8 cellular contexts compared by ENCODE assay signal in genomic region chrX:48676893-48677270, GRCh38. TPM values are rescaled to one million over a fixed set of nuclear protein-coding genes. Genes with fewer than 3 reads are reported as not detected.
DNase-seq lines count a peak whose midpoint lies in the region; ATAC-seq, FAIRE-seq and TF ChIP-seq lines count a peak whose summit lies in the region.

No MANE protein-coding gene starts in this region.

- peaks cover 2% of the 10 kb centered on the region; the same call in 1 of the 2 replicates for H3K23me2 ChIP-seq in H1 (ENCODE audit: low read depth, low read length)

- H3K4me1 Mint-ChIP-seq in natural killer cell = peaks cover 4 to 15% of the 10 kb centered on the region in 2 donors

- no peaks in the 10 kb centered on the region for H3K9me3 Mint-ChIP-seq in natural killer cell

- H3K79me2 ChIP-seq in HCT116 (ENCODE audit: insufficient read depth, low read length) (no peaks in the 10 kb centered on the region), H1 (ENCODE audit: control insufficient read depth in 1 of 2, insufficient read depth in 2 of 2, low read length in 2 of 2) (no peaks in the 10 kb centered on the region)

- no peak for FAIRE-seq in H1 (lab: Jason Lieb, UNC)

- POLR2A ChIA-PET in HCT116 (lab: Charles Lee) = interaction anchor here (1.0 kb wide), 1 partner anchor 60 kb away, joined by 3 read pairs; no protein-coding TSS in a partner anchor
- POLR2A ChIA-PET in H1 (lab: Charles Lee; ENCODE audit: partially characterized antibody) = interaction anchor here (0.6 to 2.3 kb wide), 3 partner anchors 12 to 275 kb away, joined by 3 to 16 read pairs (median 3); partner anchors contain the start of gene SUV39H1

- no peak overlapping the region for H2BK20ac ChIP-seq in H1 (ENCODE audit: low read length)

- H3K27ac Mint-ChIP-seq in natural killer cell = peak overlapping the region; percentile 87 to 92

- H3K4me1 ChIP-seq in HCT116 (ENCODE audit: control insufficient read depth in 1 of 2, insufficient read depth in 2 of 2, low read length in 2 of 2) (peaks cover 3 to 7% of the 10 kb centered on the region in 2 experiments; a peak in 1 of 4 replicates), H1 (replicated peaks in 1 of 4; ENCODE audit: control insufficient read depth in 3 of 4, insufficient read depth in 4 of 4, low read length in 3 of 4) (peaks cover 0 to 3% (median 0%) of the 10 kb centered on the region in 4 experiments; a peak in 1 of 7 replicates)

- TF ChIP-seq EP300 in H1 (IDR thresholded peaks at IDR 0.05; ENCODE audit: borderline replicate concordance in 1 of 2, low read depth in 2 of 2, low read length in 2 of 2) = no peak

- H3K4me3 Mint-ChIP-seq in natural killer cell = peak overlapping the region; percentile 87

- H4K8ac ChIP-seq in H1 (ENCODE audit: extremely low read depth, insufficient read depth, low read length) = no peak overlapping the region; the same call in 1 of the 2 replicates

- H3K36me3 ChIP-seq in HCT116 (ENCODE audit: control insufficient read depth in 1 of 2, insufficient read depth in 2 of 2, low read length in 2 of 2) (no peaks in the 10 kb centered on the region), H1 (ENCODE audit: control insufficient read depth in 2 of 4, insufficient read depth in 4 of 4, low read length in 3 of 4) (no peaks in the 10 kb centered on the region)

- no peaks in the 10 kb centered on the region for H4K20me1 ChIP-seq in HCT116 (ENCODE audit: insufficient read depth)
- H4K20me1 ChIP-seq in H1 (replicated peaks in 1 of 2; ENCODE audit: control insufficient read depth in 1 of 2, insufficient read depth in 2 of 2, low read length in 2 of 2) = no peaks in the 10 kb centered on the region

- no peak overlapping the region for H3K4ac ChIP-seq in H1 (replicated peaks; ENCODE audit: insufficient read length, low read depth, low read length)

- H3K9ac ChIP-seq in HCT116 (ENCODE audit: low read length) (peak overlapping the region; percentile 75), H1 (replicated peaks in 1 of 4; ENCODE audit: extremely low read depth in 1 of 4, low read depth in 3 of 4, low read length in 3 of 4) (peak overlapping the region in 2 of 4 experiments; percentile 58 to 69; a peak in 4 of 7 replicates)

- H3K18ac ChIP-seq in H1 (ENCODE audit: extremely low read depth, low read length) = peak overlapping the region; percentile 60; the same call in 1 of the 2 replicates

- no TSS peak for BruUV-seq in HCT116 (replicated peaks; lab: Mats Ljungman, UMichigan)

- H3K4me3 ChIP-seq in HCT116 (replicated peaks in 1 of 2; ENCODE audit: low read depth in 1 of 2, low read length in 2 of 2) (peak overlapping the region; percentile 71 to 78), H1 (ENCODE audit: extremely low read depth in 1 of 4, insufficient read depth in 2 of 4, low read depth in 3 of 4, low read length in 4 of 4) (peak overlapping the region; percentile 64 to 88 (median 75))

- in situ Hi-C loops in G401 (cut with HindIII; ENCODE audit: low sequenced_read_pairs) = no loop called here

- H3K9me3 ChIP-seq in HCT116 (ENCODE audit: control insufficient read depth in 1 of 2, insufficient read depth in 1 of 2, low read depth in 1 of 2, low read length in 2 of 2) = no peaks in the 10 kb centered on the region
- H3K9me3 ChIP-seq in H1 (ENCODE audit: insufficient read depth in 2 of 2, low read depth in 1 of 2, low read length in 1 of 2) = no peaks in the 10 kb centered on the region

- H2BK12ac ChIP-seq in H1 (ENCODE audit: low read depth, low read length) = no peak overlapping the region

- H3K14ac ChIP-seq in H1 (ENCODE audit: insufficient read length) = no peak overlapping the region

- H3K27ac ChIP-seq in HCT116 (ENCODE audit: low read depth, low read length) (peak overlapping the region; percentile 79), H1 (ENCODE audit: low read depth, low read length) (peak overlapping the region; percentile 23; the same call in 1 of the 2 replicates)

- H2BK15ac ChIP-seq in H1 (ENCODE audit: low read length) = no peak overlapping the region

- no peaks in the 10 kb centered on the region for H3K9me2 ChIP-seq in HCT116 (ENCODE audit: insufficient read depth)

- CTCF ChIA-PET in HCT116 (lab: Charles Lee) (interaction anchor here (1.0 kb wide), 1 partner anchor 28 kb away, joined by 3 read pairs; no protein-coding TSS in a partner anchor), H1 (lab: Charles Lee; ENCODE audit: partially characterized antibody) (no interaction called here)

- DNase-seq in G401 (ENCODE audit: low spot score) = peak; percentile 29
- no peak for DNase-seq in HCT116 (ENCODE audit: low read depth, low spot score)
- DNase-seq in H1 (ENCODE audit: low read depth in 1 of 2, low spot score in 2 of 2) = no peak
- no peak for DNase-seq in natural killer cell
- no peak for DNase-seq in NCI-H345 (lab: John Stamatoyannopoulos, UW)
- no peak for DNase-seq in NCI-H1930 (lab: John Stamatoyannopoulos, UW)
- DNase-seq in SHP77 treated with DMSO at 0.1 percent for 48 hours (lab: John Stamatoyannopoulos, UW) = no peak

- no peaks in the 10 kb centered on the region for H3K79me1 ChIP-seq in H1 (ENCODE audit: low read depth, low read length)

- H3K27me3 Mint-ChIP-seq in natural killer cell (ENCODE audit: low read depth in 2 of 2) = no peaks in the 10 kb centered on the region

- peak overlapping the region; percentile 54 for H4K91ac ChIP-seq in H1 (replicated peaks; ENCODE audit: insufficient read length, low read length)

- intact Hi-C loops in HCT116 (cut with micrococcal nuclease) = no loop called here
- intact Hi-C loops in natural killer cell (cut with micrococcal nuclease) = loop anchor here (2.0 kb wide), 2 partner anchors 20 to 126 kb away; partner anchors contain the start of genes HDAC6 and SUV39H1

- 0% methylated on average over 1 of the region's 9 CpGs; no CpG with 5 or more reads in 1 of the 2 experiments for WGBS in H1 (ENCODE audit: extremely low coverage in 1 of 2, insufficient coverage in 1 of 2, insufficient read length in 1 of 2, insufficient replicate concordance in 2 of 2, low coverage in 1 of 2, low lambda C conversion rate in 2 of 2, missing lambda C conversion rate in 1 of 2), 2 experiments

- no peak for TF ChIP-seq POLR2A in HCT116 (IDR thresholded peaks at IDR 0.05; ENCODE audit: borderline replicate concordance, extremely low read depth, insufficient read depth, insufficient read length)
- TF ChIP-seq POLR2A in Raji (IDR thresholded peaks at IDR 0.05; ENCODE audit: insufficient read depth, low read depth, low read length) = peak; percentile 36
- TF ChIP-seq POLR2A in H1 (IDR thresholded peaks at IDR 0.05; ENCODE audit: control extremely low read depth in 1 of 2, low read depth in 2 of 2, low read length in 2 of 2) = no peak

- no peaks in the 10 kb centered on the region for H3K36me3 Mint-ChIP-seq in natural killer cell

- H3K27me3 ChIP-seq in HCT116 (ENCODE audit: insufficient read depth, low read length) = no peaks in the 10 kb centered on the region
- no peaks in the 10 kb centered on the region for H3K27me3 ChIP-seq in H1 (replicated peaks in 1 of 4; ENCODE audit: control insufficient read depth in 3 of 4, extremely low read depth in 1 of 4, insufficient read depth in 3 of 4, low read length in 3 of 4)

- no peak overlapping the region for H2BK5ac ChIP-seq in H1 (ENCODE audit: low read depth, low read length)

- TF ChIP-seq CTCF in HCT116 (IDR thresholded peaks at IDR 0.05 in 2 of 3, conservative IDR thresholded peaks at IDR 0.05 in 1 of 3; ENCODE audit: borderline replicate concordance in 1 of 3, insufficient read depth in 1 of 3, low read depth in 2 of 3, low read length in 2 of 3) (no peak), H1 (IDR thresholded peaks at IDR 0.05; ENCODE audit: control extremely low read depth in 1 of 3, insufficient read depth in 1 of 3, low read depth in 1 of 3, low read length in 3 of 3) (no peak), natural killer cell (IDR thresholded peaks at IDR 0.05) (no peak)

- ATAC-seq in HCT116 = peak; percentile 37
- ATAC-seq in natural killer cell = peak in 2 of 3 donors; percentile 3 to 7

- H3K4me2 ChIP-seq in HCT116 (ENCODE audit: low read length) = peak overlapping the region; percentile 80
- H3K4me2 ChIP-seq in H1 (ENCODE audit: insufficient read depth in 1 of 2, low read depth in 2 of 2, low read length in 2 of 2) = peak overlapping the region; percentile 57 to 73

- no peak overlapping the region for H3K56ac ChIP-seq in H1 (replicated peaks; ENCODE audit: insufficient read length, low read depth, low read length)

- H4K5ac ChIP-seq in H1 (ENCODE audit: insufficient read length, low read depth, low read length) = no peak overlapping the region

- no peak overlapping the region for H2AK5ac ChIP-seq in H1 (ENCODE audit: low read depth, low read length)

- TF ChIP-seq RAD21 in HCT116 (IDR thresholded peaks at IDR 0.05; ENCODE audit: low read depth) = no peak
- TF ChIP-seq RAD21 in H1 (IDR thresholded peaks at IDR 0.05 in 1 of 2, conservative IDR thresholded peaks at IDR 0.05 in 1 of 2; ENCODE audit: low read depth in 2 of 2, low read length in 2 of 2) = no peak

- H2BK120ac ChIP-seq in H1 (replicated peaks; ENCODE audit: low read depth, low read length) = no peak overlapping the region

- H2AFZ ChIP-seq in HCT116 (ENCODE audit: low read depth, low read length, poor library complexity, severe bottlenecking) = no peak overlapping the region
- H2AFZ ChIP-seq in H1 (ENCODE audit: low read length) = no peak overlapping the region

- RAD21 ChIA-PET in HCT116 (lab: Charles Lee; ENCODE audit: low non-redundant PET in 1 of 2, low total read pairs in 2 of 2, uncharacterized antibody in 2 of 2, unreplicated experiment in 2 of 2) = no interaction called here

- no peak overlapping the region for H3K23ac ChIP-seq in H1 (ENCODE audit: insufficient read length)

RNA-seq across cellular contexts. Expression of gene WAS, which starts 6.7 kb away (rescaled TPM):
- total RNA-seq in G401 (2014; rRNA removed; shearing (Covaris generic)) = not detected in 2 replicates
- total RNA-seq in HCT116 (2021; ENCODE audit: unreplicated experiment) = 0.84 TPM
- polyA plus RNA-seq in HCT116 (2012) = 0.27 and 0.39 TPM in 2 replicates
- 0.63 and 0.80 TPM in 2 replicates for total RNA-seq in H1 (2021; fragmentation: NEBNext Ultra II Directional; extraction: Animal tissue kit (Norgen Biotek cat#: 25700))
- polyA plus RNA-seq in H1 (2011; rRNA removed) = 0.65 and 0.74 TPM in 2 replicates
- polyA plus RNA-seq in H1 (2011; cell fraction: cytosol; rRNA removed) = 0.47 TPM
- 1.3 TPM for polyA plus RNA-seq in H1 (2011; cell fraction: nucleus; rRNA removed)
- polyA plus RNA-seq in H1 (2012, experiment 1 of 2) = 0.29 to 1.0 TPM (median 0.69 TPM) in 4 replicates
- polyA plus RNA-seq in H1 (2012, experiment 2 of 2) = 0.29 TPM
- polyA plus RNA-seq in H1 (2013, experiment 1 of 2) = 0.30 TPM
- polyA plus RNA-seq in H1 (2013, experiment 2 of 2) = 0.35 TPM
- polyA minus RNA-seq in H1 (2011; rRNA and poly(A)+ RNA removed) = not detected in 2 replicates
- not detected for polyA minus RNA-seq in H1 (2011; cell fraction: cytosol; rRNA and poly(A)+ RNA removed)
- polyA minus RNA-seq in H1 (2011; cell fraction: nucleus; rRNA and poly(A)+ RNA removed) = 0.80 TPM
- 100 to 1,000 TPM; 136 to 149 (median 141) TPM for total RNA-seq in natural killer cell

RNA-seq across cellular contexts. Expression of gene SUV39H1, which starts 19.7 kb away (rescaled TPM):
- 9.5 and 13.3 TPM in 2 replicates for total RNA-seq in G401 (2014; rRNA removed; shearing (Covaris generic))
- total RNA-seq in HCT116 (2021; ENCODE audit: unreplicated experiment) = 16.3 TPM
- 13.1 and 14.2 TPM in 2 replicates for polyA plus RNA-seq in HCT116 (2012)
- total RNA-seq in H1 (2021; fragmentation: NEBNext Ultra II Directional; extraction: Animal tissue kit (Norgen Biotek cat#: 25700)) = 14.1 and 14.8 TPM in 2 replicates
- polyA plus RNA-seq in H1 (2011; rRNA removed) = 27.8 and 38.4 TPM in 2 replicates
- 20.6 TPM for polyA plus RNA-seq in H1 (2011; cell fraction: cytosol; rRNA removed)
- polyA plus RNA-seq in H1 (2011; cell fraction: nucleus; rRNA removed) = 44.4 TPM
- 15.0 to 20.8 TPM (median 18.3 TPM) in 4 replicates for polyA plus RNA-seq in H1 (2012, experiment 1 of 2)
- polyA plus RNA-seq in H1 (2012, experiment 2 of 2) = 19.8 TPM
- 8.8 TPM for polyA plus RNA-seq in H1 (2013, experiment 1 of 2)
- polyA plus RNA-seq in H1 (2013, experiment 2 of 2) = 8.5 TPM
- polyA minus RNA-seq in H1 (2011; rRNA and poly(A)+ RNA removed) = 17.9 and 25.0 TPM in 2 replicates
- 17.6 TPM for polyA minus RNA-seq in H1 (2011; cell fraction: cytosol; rRNA and poly(A)+ RNA removed)
- polyA minus RNA-seq in H1 (2011; cell fraction: nucleus; rRNA and poly(A)+ RNA removed) = 14.1 TPM
- 10 to 100 TPM in 2 of 3 donors, 1 to 10 TPM in 1; 9.2 to 11.6 (median 11.0) TPM for total RNA-seq in natural killer cell

Comparison
In these comparisons a context has a peak if more than half of its experiments do, and no peak if none do; other contexts are left out.
1. RNA of gene WAS, which starts 6.7 kb away (total RNA-seq): 136 to 149 TPM in natural killer cell; 0.84 TPM in HCT116 (single experiment), 0.63 to 0.80 TPM in H1 and not detected in G401; every median in the first group is over 10 times any median in the second.